8 cellular contexts compared by ENCODE assay signal in genomic region chr12:114682920-114683708, GRCh38. TPM values are rescaled to one million over a fixed set of nuclear protein-coding genes. Genes with fewer than 3 reads are reported as not detected.
DNase-seq lines count a peak whose midpoint lies in the region; ATAC-seq, FAIRE-seq and TF ChIP-seq lines count a peak whose summit lies in the region.

No MANE protein-coding gene starts in this region.

- peak overlapping the region; percentile 57 to 66; a peak in 3 of 4 replicates for H4K8ac ChIP-seq in IMR-90 (ENCODE audit: low read depth in 2 of 2, low read length in 2 of 2)

- H2AK9ac ChIP-seq in IMR-90 (replicated peaks; ENCODE audit: low read depth, low read length, poor library complexity): peak overlapping the region; percentile 85

- peak overlapping the region; percentile 97 for H3K4me3 Mint-ChIP-seq in MCF 10A (ENCODE audit: unreplicated experiment)

- DNase-seq in A549 (ENCODE audit: low read depth in 1 of 2, low spot score in 1 of 2) (peak; percentile 49 to 50), IMR-90 (no peak), MCF 10A (ENCODE audit: unreplicated experiment) (peak; percentile 49), HepG2 (ENCODE audit: low spot score) (no peak), tibial artery (no peak), NCI-H146 (lab: John Stamatoyannopoulos, UW) (no peak)
- no peak for DNase-seq in stimulated activated naive CD4-positive, alpha-beta T cell treated with Interleukin-2 at 50 U/mL for 16 hours (lab: John Stamatoyannopoulos, UW)
- DNase-seq in activated CD4-positive, alpha-beta T cell treated with anti-CD3 and anti-CD28 coated beads for 4 hours: no peak

- CTCF ChIA-PET in A549 (lab: Yijun Ruan, JAX) (interaction anchor here (0.7 to 4.2 kb wide), 25 partner anchors 10 to 1075 kb away, joined by 3 to 19 read pairs (median 6); no protein-coding TSS in a partner anchor), IMR-90 (lab: Yijun Ruan, JAX) (interaction anchor here (1.2 to 2.5 kb wide), 5 partner anchors 7 to 251 kb away, joined by 4 to 11 read pairs (median 6); no protein-coding TSS in a partner anchor), MCF 10A (lab: Yijun Ruan, JAX) (interaction anchor here (0.6 to 2.3 kb wide), 16 partner anchors 10 to 1078 kb away, joined by 3 to 7 read pairs (median 4); no protein-coding TSS in a partner anchor), HepG2 (lab: Yijun Ruan, JAX; ENCODE audit: low intra/inter-chr PET ratio, low total read pairs) (no interaction called here)

- peak overlapping the region; percentile 24 for H4K5ac ChIP-seq in IMR-90 (ENCODE audit: low read depth, low read length)

- peaks cover 10 to 24% of the 10 kb centered on the region in 2 experiments for H3K79me1 ChIP-seq in IMR-90 (ENCODE audit: low read depth in 1 of 2, low read length in 2 of 2)

- H3K27ac ChIP-seq in A549 (peak overlapping the region; percentile 96 to 100), IMR-90 (ENCODE audit: insufficient read depth, low read length) (peak overlapping the region; percentile 92), HepG2 (ENCODE audit: extremely low read length, insufficient read depth, low read length) (peak overlapping the region; percentile 96), tibial artery (peak overlapping the region; percentile 81 to 85)

- H3K27me3 ChIP-seq in IMR-90 (ENCODE audit: control insufficient read depth, insufficient read depth, low read length): no peaks in the 10 kb centered on the region
- no peaks in the 10 kb centered on the region; a peak in 1 of 5 replicates for H3K27me3 ChIP-seq in HepG2 (ENCODE audit: control insufficient read depth in 1 of 2, insufficient read depth in 2 of 2, low read length in 2 of 2)
- H3K27me3 ChIP-seq in tibial artery: peaks cover 0 to 20% of the 10 kb centered on the region in 2 donors

- H3K4me3 ChIP-seq in A549 (peak overlapping the region; percentile 57), IMR-90 (ENCODE audit: insufficient read depth, low read depth, low read length) (peak overlapping the region; percentile 69), HepG2 (replicated peaks in 1 of 3; ENCODE audit: insufficient read depth in 1 of 3, low read depth in 2 of 3, low read length in 3 of 3) (peak overlapping the region; percentile 81 to 97 (median 97)), tibial artery (peak overlapping the region; percentile 58 to 74)

- H3K4ac ChIP-seq in IMR-90 (ENCODE audit: low read depth, low read length): peak overlapping the region; percentile 97

- TF ChIP-seq POLR2A in A549 (IDR thresholded peaks at IDR 0.05; ENCODE audit: low read length) (no peak), IMR-90 (IDR thresholded peaks at IDR 0.05; ENCODE audit: low read depth, low read length) (no peak; the same call in 1 of the 2 replicates), HepG2 (IDR thresholded peaks at IDR 0.05; ENCODE audit: insufficient read depth in 1 of 2, low read depth in 2 of 2, low read length in 2 of 2) (no peak)

- H3K18ac ChIP-seq in IMR-90 (ENCODE audit: low read depth, low read length): peak overlapping the region; percentile 55

- H3K27me3 Mint-ChIP-seq in MCF 10A (ENCODE audit: insufficient read depth, unreplicated experiment): peaks cover 2% of the 10 kb centered on the region

- dilution Hi-C loops in IMR-90 (cut with HindIII; ENCODE audit: low sequenced_read_pairs, unreplicated experiment): no loop called here

- H3K4me1 ChIP-seq in A549: peaks cover 20% of the 10 kb centered on the region
- peaks cover 29% of the 10 kb centered on the region for H3K4me1 ChIP-seq in IMR-90 (ENCODE audit: control insufficient read depth, insufficient read depth, low read length)
- H3K4me1 ChIP-seq in HepG2 (ENCODE audit: insufficient read depth, low read length): peaks cover 34% of the 10 kb centered on the region
- H3K4me1 ChIP-seq in tibial artery: peaks cover 0 to 27% (median 8%) of the 10 kb centered on the region in 4 donors

- H3K36me3 ChIP-seq in IMR-90 (ENCODE audit: control insufficient read depth, insufficient read depth, low read length): peaks cover 28% of the 10 kb centered on the region
- H3K36me3 ChIP-seq in HepG2 (replicated peaks in 1 of 2; ENCODE audit: control insufficient read depth in 1 of 2, insufficient read depth in 2 of 2, low read length in 2 of 2): peaks cover 4 to 22% of the 10 kb centered on the region in 2 experiments; a peak in 4 of 5 replicates
- no peaks in the 10 kb centered on the region for H3K36me3 ChIP-seq in tibial artery

- no peak overlapping the region for H2BK15ac ChIP-seq in IMR-90 (ENCODE audit: low read depth, low read length)

- no peak for TF ChIP-seq EP300 in A549 (IDR thresholded peaks at IDR 0.05)
- no peak for TF ChIP-seq EP300 in HepG2 (IDR thresholded peaks at IDR 0.05; ENCODE audit: low read depth in 2 of 2, low read length in 2 of 2)
- no peak for TF ChIP-seq EP300 in HepG2 (CRISPR knock-in tag; IDR thresholded peaks at IDR 0.05; ENCODE audit: borderline replicate concordance)

- H3K56ac ChIP-seq in IMR-90 (ENCODE audit: extremely low read depth, insufficient read depth, low read length): peak overlapping the region; percentile 90

- TF ChIP-seq CTCF in A549 (IDR thresholded peaks at IDR 0.05): no peak
- no peak for TF ChIP-seq CTCF in IMR-90 (conservative IDR thresholded peaks at IDR 0.05; ENCODE audit: low read depth, low read length)
- no peak for TF ChIP-seq CTCF in MCF 10A (IDR thresholded peaks at IDR 0.05; ENCODE audit: unreplicated experiment)
- TF ChIP-seq CTCF in HepG2 (CRISPR knock-in tag; IDR thresholded peaks at IDR 0.05): peak; percentile 57
- no peak for TF ChIP-seq CTCF in tibial artery (IDR thresholded peaks at IDR 0.05)

- no peaks in the 10 kb centered on the region; the same call in 1 of the 2 replicates for H3K9me1 ChIP-seq in IMR-90 (ENCODE audit: insufficient read depth, low read length)

- H3K4me2 ChIP-seq in A549 (peak overlapping the region; percentile 84), IMR-90 (ENCODE audit: low read depth, low read length) (peak overlapping the region; percentile 51; the same call in 1 of the 2 replicates), HepG2 (ENCODE audit: low read depth, low read length) (peak overlapping the region; percentile 86)

- peaks cover 67% of the 10 kb centered on the region for H3K79me2 ChIP-seq in HepG2 (ENCODE audit: insufficient read depth, low read length)

- intact Hi-C loops in IMR-90 (cut with micrococcal nuclease) (loop anchor here (5.0 kb wide), 6 partner anchors 234 to 1069 kb away; no protein-coding TSS in a partner anchor), MCF 10A (cut with micrococcal nuclease) (loop anchor here (2.0 to 10.0 kb wide), 3 partner anchors 412 to 774 kb away; no protein-coding TSS in a partner anchor), HepG2 (cut with micrococcal nuclease; ENCODE audit: unreplicated experiment) (loop anchor here (5.0 kb wide), 1 partner anchor 129 kb away; no protein-coding TSS in a partner anchor), tibial artery (cut with DNase I; ENCODE audit: low total_unique reads) (no loop called here)

- peak overlapping the region; percentile 87 for H2BK120ac ChIP-seq in IMR-90 (ENCODE audit: low read depth, low read length)

- H4K20me1 ChIP-seq in IMR-90 (ENCODE audit: insufficient read depth, low read length) (peaks cover 20% of the 10 kb centered on the region), HepG2 (ENCODE audit: insufficient read depth, low read length) (peaks cover 30% of the 10 kb centered on the region)

- H3K14ac ChIP-seq in IMR-90 (replicated peaks; ENCODE audit: low read depth, low read length): peak overlapping the region; percentile 98

- peak overlapping the region; percentile 86 for H3K27ac Mint-ChIP-seq in MCF 10A (ENCODE audit: low read depth, unreplicated experiment)

- TF ChIP-seq RAD21 in A549 (conservative IDR thresholded peaks at IDR 0.05 in 1 of 2, IDR thresholded peaks at IDR 0.05 in 1 of 2) (peak; percentile 31 to 53; a peak in 4 of 5 replicates), IMR-90 (IDR thresholded peaks at IDR 0.05; ENCODE audit: low read length) (no peak; the same call in 1 of the 2 replicates), HepG2 (CRISPR knock-in tag; IDR thresholded peaks at IDR 0.05) (no peak)

- peak overlapping the region; percentile 60 for H4K91ac ChIP-seq in IMR-90 (ENCODE audit: insufficient read depth, low read depth, low read length)

- peaks cover 15% of the 10 kb centered on the region for H3K36me3 Mint-ChIP-seq in MCF 10A (ENCODE audit: insufficient read depth, unreplicated experiment)

- no peaks in the 10 kb centered on the region for H3K9me3 ChIP-seq in A549
- H3K9me3 ChIP-seq in IMR-90 (ENCODE audit: control insufficient read depth, insufficient read depth, low read length): no peaks in the 10 kb centered on the region
- H3K9me3 ChIP-seq in HepG2 (ENCODE audit: low read length): no peaks in the 10 kb centered on the region
- H3K9me3 ChIP-seq in tibial artery: no peaks in the 10 kb centered on the region

- peak overlapping the region; percentile 89 for H2BK5ac ChIP-seq in IMR-90 (ENCODE audit: low read depth, low read length, poor library complexity, severe bottlenecking)

- BruUV-seq in IMR-90 (replicated peaks; lab: Mats Ljungman, UMichigan) (TSS peak; percentile 73), MCF 10A (replicated peaks; lab: Mats Ljungman, UMichigan) (no TSS peak), HepG2 (replicated peaks; lab: Mats Ljungman, UMichigan) (TSS peak; percentile 66)

- H2AFZ ChIP-seq in IMR-90 (replicated peaks; ENCODE audit: low read length, poor library complexity) (peak overlapping the region; percentile 28), HepG2 (ENCODE audit: low read length) (no peak overlapping the region)

- 1% methylated on average over 24 of the region's 51 CpGs for WGBS in A549 (ENCODE audit: missing lambda C conversion rate)
- WGBS in IMR-90 (ENCODE audit: extremely low coverage in 2 of 2, insufficient read length in 1 of 2), 2 experiments: 0% methylated on average over 20 of the region's 51 CpGs; no CpG with 5 or more reads in 1 of the 2 experiments
- WGBS in HepG2 (ENCODE audit: low lambda C conversion rate): under 1% methylated on average over 41 of the region's 51 CpGs

- peaks cover 12% of the 10 kb centered on the region for H3K4me1 Mint-ChIP-seq in MCF 10A (ENCODE audit: insufficient read depth, unreplicated experiment)

- H3K23ac ChIP-seq in IMR-90 (ENCODE audit: low read depth, low read length): peak overlapping the region; percentile 98

- POLR2A ChIA-PET in A549 (lab: Yijun Ruan, JAX) (interaction anchor here (0.6 to 2.6 kb wide), 27 partner anchors 8 to 1105 kb away, joined by 3 to 40 read pairs (median 9); no protein-coding TSS in a partner anchor), IMR-90 (lab: Charles Lee; ENCODE audit: unreplicated experiment) (interaction anchor here (0.5 to 2.0 kb wide), 11 partner anchors 10 to 1066 kb away, joined by 3 to 16 read pairs (median 4); no protein-coding TSS in a partner anchor), MCF 10A (lab: Yijun Ruan, JAX) (interaction anchor here (0.6 to 6.2 kb wide), 27 partner anchors 10 to 1298 kb away, joined by 3 to 54 read pairs (median 4); no protein-coding TSS in a partner anchor), HepG2 (lab: Yijun Ruan, JAX) (interaction anchor here (0.7 to 2.9 kb wide), 33 partner anchors 13 to 1261 kb away, joined by 3 to 101 read pairs (median 5); partner anchors contain the start of gene RBM19)

- ATAC-seq in A549: peak; percentile 11 to 36; a peak in 5 of 6 replicates
- no peak for ATAC-seq in IMR-90 (ENCODE audit: low read depth)
- ATAC-seq in HepG2: peak; percentile 4

- peak overlapping the region; percentile 99 for H3K9ac ChIP-seq in IMR-90 (ENCODE audit: low read depth, low read length)
- H3K9ac ChIP-seq in HepG2 (ENCODE audit: insufficient read depth, low read depth, low read length): peak overlapping the region; percentile 96

- FAIRE-seq in A549 (lab: Jason Lieb, UNC): no peak
- no peak for FAIRE-seq in HepG2 (lab: Jason Lieb, UNC)

- no peaks in the 10 kb centered on the region for H3K9me3 Mint-ChIP-seq in MCF 10A (ENCODE audit: unreplicated experiment)

- H2BK20ac ChIP-seq in IMR-90 (ENCODE audit: low read depth, low read length): no peak overlapping the region

- in situ Hi-C loops in IMR-90 (cut with MboI; ENCODE audit: low sequenced_read_pairs): no loop called here
- in situ Hi-C loops in HepG2 (cut with HindIII; ENCODE audit: extremely low pct_ligation_motif_present, low pct_unique_long_range_greater_than_20kb): no loop called here

- peak overlapping the region; percentile 55 for H2AK5ac ChIP-seq in IMR-90 (ENCODE audit: low read depth, low read length)

RNA-seq across cellular contexts. Expression of gene TBX3, which starts 0.9 kb away (rescaled TPM):
- 23.7 and 28.0 TPM in 2 replicates for polyA plus RNA-seq in A549 (2011; rRNA removed)
- polyA plus RNA-seq in A549 (2012; cell fraction: cytosol; rRNA removed): 13.3 and 20.0 TPM in 2 replicates
- polyA plus RNA-seq in A549 (2012; cell fraction: nucleus; rRNA removed): 63.2 and 63.4 TPM in 2 replicates
- 18.0 to 22.8 TPM (median 22.1 TPM) in 3 replicates for polyA plus RNA-seq in A549 (2017; fragmentation: RNase III; extraction: RNeasy Plus Mini Kit Qiagen cat#74134 plus additional on column Dnase treatment)
- 39.3 and 41.6 TPM in 2 replicates for polyA minus RNA-seq in A549 (2011; rRNA and poly(A)+ RNA removed)
- total RNA-seq in IMR-90 (2012; rRNA removed): 15.8 and 18.6 TPM in 2 replicates
- polyA plus RNA-seq in IMR-90 (2012; rRNA removed): 40.5 and 44.9 TPM in 2 replicates
- polyA plus RNA-seq in IMR-90 (2012; cell fraction: cytosol; rRNA removed): 13.1 and 30.1 TPM in 2 replicates
- 165 and 239 TPM in 2 replicates for polyA plus RNA-seq in IMR-90 (2012; cell fraction: nucleus; rRNA removed; ENCODE audit: low replicate concordance)
- 6.6 and 8.0 TPM in 2 replicates for total RNA-seq in MCF 10A (2022)
- 17.2 and 27.1 TPM in 2 replicates for total RNA-seq in HepG2 (2016; rRNA removed; fragmentation: Illumina TruSeq; extraction: Trizol)
- total RNA-seq in HepG2 (2016; cell fraction: cytosol; rRNA removed; fragmentation: Illumina TruSeq; extraction: Trizol; ENCODE audit: low read depth): 3.5 and 4.1 TPM in 2 replicates
- total RNA-seq in HepG2 (2016; cell fraction: insoluble cytoplasmic fraction; rRNA removed; fragmentation: Illumina TruSeq; extraction: Trizol): 13.7 and 27.3 TPM in 2 replicates
- total RNA-seq in HepG2 (2016; cell fraction: membrane; rRNA removed; fragmentation: Illumina TruSeq; extraction: Trizol): 9.0 and 9.4 TPM in 2 replicates
- total RNA-seq in HepG2 (2016; cell fraction: nucleus; rRNA removed; fragmentation: Illumina TruSeq; extraction: Trizol): 39.2 and 46.8 TPM in 2 replicates
- 38.1 and 42.4 TPM in 2 replicates for polyA plus RNA-seq in HepG2 (2011; rRNA removed)
- 12.5 and 15.0 TPM in 2 replicates for polyA plus RNA-seq in HepG2 (2011; cell fraction: cytosol; rRNA removed)
- polyA plus RNA-seq in HepG2 (2011; cell fraction: nucleus; rRNA removed): 179 and 200 TPM in 2 replicates
- polyA plus RNA-seq in HepG2 (2012): 34.8 and 37.9 TPM in 2 replicates
- polyA plus RNA-seq in HepG2 (2016; cell fraction: cytosol; fragmentation: Illumina TruSeq; extraction: Trizol; ENCODE audit: low read depth): 1.0 and 1.1 TPM in 2 replicates
- polyA plus RNA-seq in HepG2 (2016; cell fraction: insoluble cytoplasmic fraction; fragmentation: Illumina TruSeq; extraction: Trizol; ENCODE audit: low read depth): 16.8 and 21.4 TPM in 2 replicates
- polyA plus RNA-seq in HepG2 (2016; cell fraction: membrane; fragmentation: Illumina TruSeq; extraction: Trizol; ENCODE audit: low read depth): 3.9 and 4.1 TPM in 2 replicates
- polyA plus RNA-seq in HepG2 (2016; cell fraction: nucleus; fragmentation: Illumina TruSeq; extraction: Trizol; ENCODE audit: insufficient read depth, low read depth): 123 and 124 TPM in 2 replicates
- 41.2 and 72.3 TPM in 2 replicates for polyA minus RNA-seq in HepG2 (2011; rRNA and poly(A)+ RNA removed; ENCODE audit: low replicate concordance)
- 22.2 and 24.4 TPM in 2 replicates for polyA minus RNA-seq in HepG2 (2011; cell fraction: cytosol; rRNA and poly(A)+ RNA removed)
- polyA minus RNA-seq in HepG2 (2011; cell fraction: nucleus; rRNA and poly(A)+ RNA removed): 128 and 133 TPM in 2 replicates

Comparison
In these comparisons a context has a peak if more than half of its experiments do, and no peak if none do; other contexts are left out.
1. DNase-seq: peak in A549 (2 of 2) and MCF 10A (single experiment); none in IMR-90 (single experiment), HepG2 (single experiment), tibial artery (0 of 2), stimulated activated naive CD4-positive, alpha-beta T cell treated with Interleukin-2 at 50 U/mL for 16 hours (single experiment), NCI-H146 (single experiment) and activated CD4-positive, alpha-beta T cell treated with anti-CD3 and anti-CD28 coated beads for 4 hours (0 of 2).
2. Of the 38 proteins assayed by ChIP-seq in both HepG2 and A549: peak only in HepG2: CTCF, HMGXB4, MYC and PHF8; only in A549: RAD21 and SMC3; in both: MAX; in neither: 30; mixed calls (peak in some experiments, not most) for 1.
3. Peak in every context shown above with its lines, with median percentiles within 50 percentile points of each other: H3K27ac ChIP-seq, H3K4me2 ChIP-seq and H3K4me3 ChIP-seq.